Comparison of ENCODE assay signal across 1 cellular context in the genomic region with DNA sequence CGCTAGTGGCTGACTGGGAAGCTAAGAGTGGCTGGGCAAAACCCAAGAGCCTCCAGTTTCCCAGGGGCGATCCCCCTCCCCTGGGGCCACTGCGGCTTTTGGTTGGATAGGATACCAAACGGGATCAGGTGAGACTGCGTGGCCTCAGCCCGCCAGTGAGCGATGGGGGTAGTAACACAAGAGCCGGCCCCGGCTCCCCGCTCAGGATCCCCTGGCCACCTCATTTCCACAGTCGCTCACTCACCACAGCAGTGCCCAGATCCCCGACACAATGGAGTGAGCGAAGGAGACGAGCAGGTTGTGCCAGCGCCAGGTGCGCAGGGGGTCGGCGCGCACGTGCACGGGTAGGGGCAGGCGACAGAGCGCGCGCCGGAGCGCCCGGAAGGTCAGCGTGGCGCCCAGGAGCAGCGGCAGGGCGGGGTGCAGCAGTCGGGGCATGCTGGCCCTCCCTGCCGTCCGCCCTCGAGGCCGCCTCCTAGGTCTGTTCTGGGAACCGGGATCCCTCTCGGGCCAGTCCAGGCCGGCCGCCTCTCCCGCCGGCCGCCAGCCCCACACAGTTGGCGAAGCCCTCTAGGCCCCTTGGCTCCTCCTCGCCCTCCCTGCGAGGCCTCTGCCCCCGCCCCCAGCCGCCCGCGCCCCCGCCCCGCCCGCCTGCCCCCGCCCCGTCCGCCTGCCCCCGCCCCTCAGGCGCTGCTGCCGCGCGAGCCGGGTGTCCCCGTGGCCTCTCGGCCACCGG.
TF ChIP-seq lines count a peak whose summit lies in the region.

TLCD1 (minus strand) TSS at position 574 of the 736 bp plus-strand sequence; CDS start at position 438, 136 bp downstream.

TF ChIP-seq in HCT116, 20 proteins besides CTCF, POLR2A, EP300 and RAD21 (continued from another document):
- TF ChIP-seq CEBPB (IDR thresholded peaks at IDR 0.05; ENCODE audit: low read depth) (no peak), EZH2phosphoT487 (IDR thresholded peaks at IDR 0.05; ENCODE audit: borderline replicate concordance) (no peak), YY1 (IDR thresholded peaks at IDR 0.05; ENCODE audit: extremely low read depth, insufficient replicate concordance, low read depth, low read length) (no peak), ATF3 (IDR thresholded peaks at IDR 0.05) (no peak)
